7 cellular contexts compared by ENCODE assay signal in the genomic region with DNA sequence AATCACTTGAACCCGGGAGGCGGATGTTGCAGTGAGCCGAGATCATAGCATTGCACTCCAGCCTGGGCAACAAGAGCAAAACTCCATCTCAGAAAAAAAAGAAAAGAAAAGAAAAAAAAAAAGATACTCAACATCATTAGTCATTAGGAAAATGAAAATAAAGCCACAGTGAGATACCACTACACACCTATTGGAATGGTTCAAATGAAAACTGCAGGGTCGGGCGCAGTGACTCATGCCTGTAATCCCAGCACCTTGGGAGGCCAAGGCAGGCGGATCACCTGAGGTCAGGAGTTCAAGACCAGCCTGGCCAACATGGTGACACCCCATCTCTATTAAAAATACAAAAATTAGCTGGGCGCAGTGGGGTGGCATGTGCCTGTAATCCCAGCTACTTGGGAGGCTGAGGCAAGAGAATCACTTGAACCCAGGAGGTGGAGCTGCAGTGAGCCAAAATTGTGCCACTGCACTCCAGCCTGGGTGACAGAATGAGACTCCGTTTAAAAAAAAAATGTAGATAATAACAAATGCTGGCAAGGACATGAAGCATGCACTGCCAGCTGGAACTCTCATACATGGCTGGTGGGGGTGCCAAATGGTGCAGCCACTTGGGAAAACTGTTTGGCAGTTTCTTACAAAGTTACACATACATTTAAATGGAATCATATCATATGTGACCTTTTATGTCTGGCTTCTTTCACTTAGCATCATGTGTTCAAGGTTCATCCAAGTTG.
DNase-seq lines count a peak whose midpoint lies in the region; ATAC-seq lines count a peak whose summit lies in the region.
"Not testable (repeated sequence)": the region's sequence is repeated elsewhere in the genome, so short reads cannot be mapped to it uniquely, and the experiment has no call there.

No MANE protein-coding gene starts in this region.

- peak; percentile 80 to 92 for ATAC-seq in activated T-cell treated with anti-CD3 and anti-CD28 coated beads, Interleukin-2, amount 50 U/mL, for 72 hours (replicated peaks in 1 of 2)
- ATAC-seq in left ventricle myocardium superior = peak; percentile 87

- intact Hi-C loops in activated CD4-positive, alpha-beta memory T cell treated with anti-CD3 and anti-CD28 coated beads for 36 hours (cut with micrococcal nuclease) = loop anchor here (2.0 kb wide), 1 partner anchor 18 kb away; no protein-coding TSS in a partner anchor
- intact Hi-C loops in left ventricle myocardium superior (cut with micrococcal nuclease) = not testable (repeated sequence)

- H3K4me1 Mint-ChIP-seq in activated CD4-positive, alpha-beta memory T cell treated with anti-CD3 and anti-CD28 coated beads for 36 hours (ENCODE audit: low read depth) = peaks cover 21% of the 10 kb centered on the region
- H3K4me1 Mint-ChIP-seq in activated T-cell treated with anti-CD3 and anti-CD28 coated beads, Interleukin-2, amount 50 U/mL, for 72 hours (ENCODE audit: low read depth) = peaks cover 28% of the 10 kb centered on the region
- peaks cover 22% of the 10 kb centered on the region for H3K4me1 Mint-ChIP-seq in activated naive CD8-positive, alpha-beta T cell treated with anti-CD3 and anti-CD28 coated beads for 36 hours

- not testable (repeated sequence) for H3K36me3 Mint-ChIP-seq in activated CD4-positive, alpha-beta memory T cell treated with anti-CD3 and anti-CD28 coated beads for 36 hours; activated T-cell treated with anti-CD3 and anti-CD28 coated beads, Interleukin-2, amount 50 U/mL, for 72 hours (ENCODE audit: insufficient read depth in 2 of 2); activated naive CD8-positive, alpha-beta T cell treated with anti-CD3 and anti-CD28 coated beads for 36 hours

- not testable (repeated sequence) for H3K9me3 Mint-ChIP-seq in activated CD4-positive, alpha-beta memory T cell treated with anti-CD3 and anti-CD28 coated beads for 36 hours; activated T-cell treated with anti-CD3 and anti-CD28 coated beads, Interleukin-2, amount 50 U/mL, for 72 hours; activated naive CD8-positive, alpha-beta T cell treated with anti-CD3 and anti-CD28 coated beads for 36 hours

- CTCF ChIA-PET in activated CD4-positive, alpha-beta memory T cell treated with anti-CD3 and anti-CD28 coated beads for 36 hours (lab: Charles Lee) = not testable (repeated sequence)

- not testable (repeated sequence) for H3K27ac Mint-ChIP-seq in activated CD4-positive, alpha-beta memory T cell treated with anti-CD3 and anti-CD28 coated beads for 36 hours; activated T-cell treated with anti-CD3 and anti-CD28 coated beads, Interleukin-2, amount 50 U/mL, for 72 hours; activated naive CD8-positive, alpha-beta T cell treated with anti-CD3 and anti-CD28 coated beads for 36 hours

- DNase-seq in NCI-H446 treated with DMSO at 0.1 percent for 48 hours (lab: John Stamatoyannopoulos, UW) = peak; percentile 63
- DNase-seq in activated CD4-positive, alpha-beta memory T cell treated with anti-CD3 and anti-CD28 coated beads for 36 hours = peak; percentile 75
- DNase-seq in activated T-cell treated with anti-CD3 and anti-CD28 coated beads, Interleukin-2, amount 50 U/mL, for 72 hours = peak; percentile 40 to 66
- peak; percentile 59 for DNase-seq in activated naive CD8-positive, alpha-beta T cell treated with anti-CD3 and anti-CD28 coated beads for 36 hours
- not testable (repeated sequence) for DNase-seq in left ventricle myocardium superior
- peak; percentile 27 to 34 for DNase-seq in stimulated activated CD4-positive, alpha-beta T cell treated with anti-CD3 and anti-CD28 coated beads, Interleukin-4, amount 100 ng/mL, for 48 hours (ENCODE audit: low read depth in 2 of 2)
- DNase-seq in stimulated activated naive CD4-positive, alpha-beta T cell treated with Interleukin-2 at 50 U/mL for 16 hours (lab: John Stamatoyannopoulos, UW) = peak; percentile 42

- H3K27me3 Mint-ChIP-seq in activated CD4-positive, alpha-beta memory T cell treated with anti-CD3 and anti-CD28 coated beads for 36 hours = peaks cover 25% of the 10 kb centered on the region
- H3K27me3 Mint-ChIP-seq in activated T-cell treated with anti-CD3 and anti-CD28 coated beads, Interleukin-2, amount 50 U/mL, for 72 hours (ENCODE audit: low read depth) = peaks cover 56% of the 10 kb centered on the region
- peaks cover 31% of the 10 kb centered on the region for H3K27me3 Mint-ChIP-seq in activated naive CD8-positive, alpha-beta T cell treated with anti-CD3 and anti-CD28 coated beads for 36 hours

- H3K4me3 Mint-ChIP-seq in activated CD4-positive, alpha-beta memory T cell treated with anti-CD3 and anti-CD28 coated beads for 36 hours; activated T-cell treated with anti-CD3 and anti-CD28 coated beads, Interleukin-2, amount 50 U/mL, for 72 hours; activated naive CD8-positive, alpha-beta T cell treated with anti-CD3 and anti-CD28 coated beads for 36 hours: not testable (repeated sequence)

- POLR2A ChIA-PET in activated CD4-positive, alpha-beta memory T cell treated with anti-CD3 and anti-CD28 coated beads for 36 hours (lab: Charles Lee) = interaction anchor here (0.7 kb wide), 1 partner anchor 1514 kb away, joined by 4 read pairs; no protein-coding TSS in a partner anchor
